In genomic region chr22:30104501-30105156, GRCh38 we compare ENCODE assay signal across 1 cellular context.
TF ChIP-seq lines count a peak whose summit lies in the region.

No MANE protein-coding gene starts in this region.

TF ChIP-seq in HCT116, 20 proteins besides CTCF, POLR2A, EP300 and RAD21 (continued from another document):
- TF ChIP-seq ATF3 (IDR thresholded peaks at IDR 0.05) (no peak), EZH2phosphoT487 (IDR thresholded peaks at IDR 0.05; ENCODE audit: borderline replicate concordance) (no peak), TCF7L2 (IDR thresholded peaks at IDR 0.05; ENCODE audit: borderline replicate concordance, extremely low read depth, insufficient read depth, insufficient read length) (no peak), JUND (IDR thresholded peaks at IDR 0.05) (no peak), EZH2 (IDR thresholded peaks at IDR 0.05) (no peak)
